In the genomic region with DNA sequence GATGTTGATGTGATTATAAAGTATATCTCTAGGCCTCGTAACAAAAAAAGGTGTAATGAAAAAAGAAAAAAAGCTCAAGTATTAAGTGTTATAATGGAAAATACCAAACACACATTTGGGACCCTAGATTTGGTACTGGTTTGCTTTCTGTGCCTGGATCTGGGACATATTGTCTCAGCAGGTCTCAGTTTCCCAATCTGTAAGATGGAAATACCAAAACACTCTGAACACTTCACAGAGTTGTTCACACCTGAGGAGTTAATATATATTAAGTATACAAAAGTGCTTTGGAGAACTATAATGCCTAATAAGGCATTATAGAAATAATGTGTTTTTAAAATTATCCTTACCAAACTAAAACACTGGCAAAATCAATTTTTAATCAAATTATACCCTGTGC, we compare ENCODE assay signal across 16 cellular contexts.
DNase-seq lines count a peak whose midpoint lies in the region; ATAC-seq, FAIRE-seq and TF ChIP-seq lines count a peak whose summit lies in the region.
"Had no signal": no experiment of that assay in that cellular context is flagged by ENCODE, and none has a peak within 500 bp of the region (broad histone marks: within the 10 kb centered on the region; RNA-seq: fewer than 3 reads in every experiment).

No MANE protein-coding gene starts in this region.

- H3K4me1 Mint-ChIP-seq in CD8-positive, alpha-beta T cell (ENCODE audit: low read depth), result peaks cover 50% of the 10 kb centered on the region

- POLR2A ChIA-PET in CD8-positive, alpha-beta T cell (lab: Charles Lee), result interaction anchor here (2.3 kb wide), 1 partner anchor 13 kb away, joined by 7 read pairs; no protein-coding TSS in a partner anchor

- FAIRE-seq in small intestine (lab: Jason Lieb, UNC), result no peak

- no peak for TF ChIP-seq CTCF in CD8-positive, alpha-beta T cell (IDR thresholded peaks at IDR 0.05)

- 80 to 85% (median 83%) methylated on average over 1 of the region's 1 CpG for WGBS in small intestine, 3 donors

- H3K27me3 ChIP-seq in CD8-positive, alpha-beta T cell (ENCODE audit: insufficient read depth, low read length), result no peaks in the 10 kb centered on the region
- no peaks in the 10 kb centered on the region for H3K27me3 ChIP-seq in layer of hippocampus (ENCODE audit: control insufficient read depth, insufficient read depth, low read length)
- no peaks in the 10 kb centered on the region for H3K27me3 ChIP-seq in small intestine (ENCODE audit: control insufficient read depth in 2 of 2, insufficient read depth in 2 of 2, low read length in 2 of 2)

- no peak for DNase-seq in CD8-positive, alpha-beta T cell
- DNase-seq in skeletal muscle cell (ENCODE audit: low read depth) (no peak), small intestine (no peak)
- no peak for DNase-seq in activated CD4-positive, alpha-beta T cell treated with anti-CD3 and anti-CD28 coated beads for 4 hours
- DNase-seq: activated naive CD4-positive, alpha-beta T cell treated with anti-CD3 and anti-CD28 coated beads, Interleukin-2, amount 10 ng/mL, durations not matched to agents 7 days and 5 days; AML-193; effector CD4-positive, alpha-beta T cell; hippocampal formation; NCI-H1436 treated with DMSO at 0.1 percent for 48 hours; stimulated activated CD4-positive, alpha-beta T cell treated with anti-CD3 and anti-CD28 coated beads, Interleukin-2, amount 100 ng/mL, for 48 hours; SW 1271 had no signal

- H3K9me3 ChIP-seq in CD8-positive, alpha-beta T cell (ENCODE audit: low read length), result no peaks in the 10 kb centered on the region
- no peaks in the 10 kb centered on the region for H3K9me3 ChIP-seq in small intestine (ENCODE audit: control insufficient read depth, low read depth)

- no peak for ATAC-seq in CD8-positive, alpha-beta T cell
- ATAC-seq in GM18907 (IDR thresholded peaks at IDR 0.05; ENCODE audit: unreplicated experiment) (no peak), HG02623 (IDR thresholded peaks at IDR 0.05; ENCODE audit: unreplicated experiment) (no peak)

- CTCF ChIA-PET in CD8-positive, alpha-beta T cell (lab: Charles Lee), result no interaction called here

- peak overlapping the region; percentile 36 for H3K4me3 ChIP-seq in CD8-positive, alpha-beta T cell (ENCODE audit: low read depth, low read length)
- peak overlapping the region; percentile 41 for H3K4me3 ChIP-seq in skeletal muscle cell (ENCODE audit: low read depth, low read length)
- no peak overlapping the region for H3K4me3 ChIP-seq in small intestine (ENCODE audit: low read depth in 1 of 2, low read length in 2 of 2)

- no peaks in the 10 kb centered on the region for H3K36me3 ChIP-seq in CD8-positive, alpha-beta T cell (ENCODE audit: insufficient read depth, low read length)
- H3K36me3 ChIP-seq in small intestine (ENCODE audit: control insufficient read depth in 2 of 2, insufficient read depth in 2 of 2, low read length in 2 of 2), result no peaks in the 10 kb centered on the region

- H3K27ac Mint-ChIP-seq in CD8-positive, alpha-beta T cell, result no peak overlapping the region
- H3K27ac Mint-ChIP-seq: activated naive CD4-positive, alpha-beta T cell treated with anti-CD3 and anti-CD28 coated beads, Interleukin-2, amount 10 ng/mL, durations not matched to agents 7 days and 5 days; stimulated activated naive CD8-positive, alpha-beta T cell treated with anti-CD3 and anti-CD28 coated beads, Interleukin-15, Interleukin-2, amounts not matched to agents 100 ng/mL and 50 ng/mL, for 24 hours had no signal

- no peaks in the 10 kb centered on the region for H3K27me3 Mint-ChIP-seq in CD8-positive, alpha-beta T cell (ENCODE audit: low read depth)
- H3K27me3 Mint-ChIP-seq: activated naive CD4-positive, alpha-beta T cell treated with anti-CD3 and anti-CD28 coated beads, Interleukin-2, amount 10 ng/mL, durations not matched to agents 7 days and 5 days; stimulated activated naive CD8-positive, alpha-beta T cell treated with anti-CD3 and anti-CD28 coated beads, Interleukin-15, Interleukin-2, amounts not matched to agents 100 ng/mL and 50 ng/mL, for 24 hours had no signal

- no peak overlapping the region for H3K4me3 Mint-ChIP-seq in CD8-positive, alpha-beta T cell

- peaks cover 21% of the 10 kb centered on the region for H3K4me1 ChIP-seq in CD8-positive, alpha-beta T cell (ENCODE audit: insufficient read depth, low read length)
- peaks cover 0 to 4% of the 10 kb centered on the region in 2 donors for H3K4me1 ChIP-seq in small intestine (ENCODE audit: control insufficient read depth in 2 of 2, insufficient read depth in 1 of 2, low read depth in 1 of 2, low read length in 1 of 2)

- no peak overlapping the region for H3K27ac ChIP-seq in CD8-positive, alpha-beta T cell (ENCODE audit: low read depth, low read length)
- H3K27ac ChIP-seq in angular gyrus (ENCODE audit: low read depth, low read length) (peak overlapping the region; percentile 100), layer of hippocampus (ENCODE audit: low read depth, low read length) (peak overlapping the region; percentile 90), small intestine (ENCODE audit: low read depth in 1 of 2, low read length in 1 of 2) (no peak overlapping the region)

- H3K9me3 Mint-ChIP-seq in CD8-positive, alpha-beta T cell, result no peaks in the 10 kb centered on the region
- H3K9me3 Mint-ChIP-seq: activated naive CD4-positive, alpha-beta T cell treated with anti-CD3 and anti-CD28 coated beads, Interleukin-2, amount 10 ng/mL, durations not matched to agents 7 days and 5 days; stimulated activated naive CD8-positive, alpha-beta T cell treated with anti-CD3 and anti-CD28 coated beads, Interleukin-15, Interleukin-2, amounts not matched to agents 100 ng/mL and 50 ng/mL, for 24 hours had no signal

- intact Hi-C loops in CD8-positive, alpha-beta T cell (cut with DNase I, micrococcal nuclease), result no loop called here

- H3K36me3 Mint-ChIP-seq in CD8-positive, alpha-beta T cell, result peaks cover 17% of the 10 kb centered on the region

Comparison
In these comparisons a context has a peak if more than half of its experiments do, and no peak if none do; other contexts are left out.
1. H3K27ac ChIP-seq: peak in angular gyrus (single experiment) and layer of hippocampus (single experiment); none in CD8-positive, alpha-beta T cell (single experiment) and small intestine (0 of 2).
2. H3K4me3 ChIP-seq: peak in CD8-positive, alpha-beta T cell (single experiment) and skeletal muscle cell (single experiment); none in small intestine (0 of 2).